Comparison of ENCODE assay signal across 8 cellular contexts in the genomic region with DNA sequence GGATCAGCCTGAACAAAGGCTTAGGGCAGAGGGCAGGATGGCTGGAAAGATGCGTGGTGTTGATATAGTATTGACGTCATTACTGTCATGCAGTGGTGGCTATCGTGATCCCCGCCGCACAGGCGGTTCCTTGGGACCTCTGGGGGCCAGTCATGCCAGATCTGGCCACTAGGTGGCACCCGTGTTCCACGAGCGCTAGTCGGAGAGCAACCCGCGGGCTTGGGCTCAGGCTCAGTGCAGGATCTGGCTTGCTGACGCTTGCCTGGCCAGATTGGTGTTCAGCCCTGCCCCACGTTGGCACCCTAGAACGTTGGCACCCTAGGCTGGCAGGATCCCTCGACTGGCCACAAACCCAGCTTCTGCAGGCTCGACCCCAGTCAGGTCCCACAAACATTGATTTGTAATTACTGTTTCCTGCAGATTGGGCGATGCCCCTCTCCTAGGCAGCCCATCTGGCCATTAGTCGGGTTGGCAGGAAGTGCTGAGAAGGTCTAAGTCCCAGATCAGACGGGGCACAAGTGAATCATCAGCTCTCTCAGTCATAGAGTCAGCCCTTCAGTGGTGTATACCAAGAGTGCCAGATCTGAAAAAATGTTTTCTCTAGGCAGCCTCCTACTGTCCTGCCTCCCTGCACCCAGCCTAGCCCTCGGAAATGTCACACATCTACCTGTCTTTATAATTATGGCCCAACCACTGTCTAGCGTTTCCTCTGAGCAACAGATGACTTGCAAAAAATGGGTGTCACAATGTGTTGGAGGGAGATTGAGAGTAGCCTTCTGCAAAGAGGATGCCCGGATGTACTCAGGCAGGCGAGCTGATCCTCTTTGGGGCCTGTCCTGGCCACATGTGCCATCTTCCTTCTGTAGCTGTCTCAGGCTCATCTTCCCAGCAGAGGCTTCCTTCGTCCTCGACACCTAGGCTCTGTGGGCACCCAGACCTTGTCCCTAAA.
DNase-seq lines count a peak whose midpoint lies in the region; ATAC-seq and TF ChIP-seq lines count a peak whose summit lies in the region.

No MANE protein-coding gene starts in this region.

- TF ChIP-seq CTCF in C4-2B (conservative IDR thresholded peaks at IDR 0.05) = peak; percentile 99

- DNase-seq in GM19238 (ENCODE audit: insufficient read length, low spot score) = peak; percentile 65
- peak; percentile 60 for DNase-seq in NCI-H510A (lab: John Stamatoyannopoulos, UW)
- peak; percentile 73 to 77 for DNase-seq in activated CD4-positive, alpha-beta T cell treated with anti-CD3 and anti-CD28 coated beads, Interleukin-2, amount 50 U/mL, for 24 hours (ENCODE audit: low read depth in 1 of 2, low spot score in 1 of 2)
- DNase-seq in dermis microvascular lymphatic vessel endothelial cell (ENCODE audit: low read depth in 2 of 2) = peak; percentile 55 to 86
- DNase-seq in medulla oblongata (ENCODE audit: extremely low spot score) = peak; percentile 84
- DNase-seq in stimulated activated CD8-positive, alpha-beta memory T cell treated with anti-CD3 and anti-CD28 coated beads, Interleukin-15, amount 100 ng/mL, for 24 hours (ENCODE audit: low read depth) = peak; percentile 91

- ATAC-seq in HG03280 (IDR thresholded peaks at IDR 0.05; ENCODE audit: unreplicated experiment) = peak; percentile 97

- no peak overlapping the region for H3K27ac ChIP-seq in C4-2B
